In genomic region chr10:124608093-124608721, GRCh38 we compare ENCODE assay signal across 22 cellular contexts.
"Had no signal": no experiment of that assay in that cellular context is flagged by ENCODE, and none has a peak within 500 bp of the region (broad histone marks: within the 10 kb centered on the region; RNA-seq: fewer than 3 reads in every experiment).

No MANE protein-coding gene starts in this region.

- DNase-seq: activated CD4-positive, alpha-beta T cell treated with anti-CD3 and anti-CD28 coated beads, Interleukin-2, amount 50 U/mL, for 4 hours; activated CD8-positive, alpha-beta memory T cell treated with anti-CD3 and anti-CD28 coated beads, Interleukin-2, amount 50 U/mL, for 48 hours; activated naive CD4-positive, alpha-beta T cell treated with Interleukin-2 at 50 U/mL for 16 hours; activated naive CD8-positive, alpha-beta T cell treated with anti-CD3 and anti-CD28 coated beads for 36 hours; activated T-cell treated with anti-CD3 and anti-CD28 coated beads, Interleukin-2, amount 50 U/mL, for 4 hours; amniotic stem cell; cerebellar nuclear complex; cortex of kidney; head of caudate nucleus; hypothalamus; left cardiac atrium; natural killer cell; retina; stimulated activated CD4-positive, alpha-beta T cell treated with anti-CD3 and anti-CD28 coated beads, Interleukin-4, amount 100 ng/mL, for 4 hours; stimulated activated naive CD8-positive, alpha-beta T cell treated with anti-CD3 and anti-CD28 coated beads, Interleukin-15, amount 100 ng/mL, for 72 hours; T-helper 1 cell; T-helper 9 cell; trophoblast cell; uterus had no signal

- H3K4me1 ChIP-seq: uterus had no signal

- H3K9me3 ChIP-seq: gastroesophageal sphincter, suprapubic skin, uterus had no signal

- H3K27me3 ChIP-seq: gastroesophageal sphincter, suprapubic skin, uterus had no signal

- H3K4me3 ChIP-seq: gastroesophageal sphincter, suprapubic skin, uterus had no signal

- H3K36me3 ChIP-seq: gastroesophageal sphincter, suprapubic skin, uterus had no signal

- H3K27ac ChIP-seq: epithelial cell of prostate, gastroesophageal sphincter, suprapubic skin, uterus had no signal

- ATAC-seq: activated T-cell treated with anti-CD3 and anti-CD28 coated beads, Interleukin-2, amount 50 U/mL, for 4 hours; gastroesophageal sphincter; left cardiac atrium; natural killer cell; stimulated activated naive CD8-positive, alpha-beta T cell treated with anti-CD3 and anti-CD28 coated beads, Interleukin-15, amount 100 ng/mL, for 72 hours had no signal
